15 cellular contexts compared by ENCODE assay signal in genomic region chr4:90845777-90846176, GRCh38.
DNase-seq lines count a peak whose midpoint lies in the region; ATAC-seq, FAIRE-seq and TF ChIP-seq lines count a peak whose summit lies in the region.
"Had no signal": no experiment of that assay in that cellular context is flagged by ENCODE, and none has a peak within 500 bp of the region (broad histone marks: within the 10 kb centered on the region; RNA-seq: fewer than 3 reads in every experiment).

No MANE protein-coding gene starts in this region.

- TF ChIP-seq CTCF in GM12878 (IDR thresholded peaks at IDR 0.05 in 2 of 3, conservative IDR thresholded peaks at IDR 0.05 in 1 of 3; ENCODE audit: control insufficient read depth in 2 of 3, extremely low read depth in 1 of 3, insufficient read depth in 1 of 3, low read depth in 3 of 3, low read length in 3 of 3) (no peak), body of pancreas (IDR thresholded peaks at IDR 0.05) (peak in 1 of 7 experiments; percentile 15)

- CTCF ChIA-PET in GM12878 (lab: Yijun Ruan, JAX): no interaction called here

- H3K27me3 ChIP-seq in GM12878 (replicated peaks in 1 of 2; ENCODE audit: control insufficient read depth in 2 of 2, insufficient read depth in 2 of 2, low read length in 1 of 2) (no peaks in the 10 kb centered on the region), body of pancreas (no peaks in the 10 kb centered on the region)
- H3K27me3 ChIP-seq: uterus had no signal

- SMC1A ChIA-PET in GM12878 (lab: Charles Lee; ENCODE audit: uncharacterized antibody, unreplicated experiment): no interaction called here

- H3K27ac ChIP-seq in GM12878 (ENCODE audit: control insufficient read depth, insufficient read depth) (no peak overlapping the region), body of pancreas (no peak overlapping the region)
- H3K27ac ChIP-seq: HL-60, uterus had no signal

- RAD21 ChIA-PET in GM12878 (lab: Charles Lee; ENCODE audit: unreplicated experiment): no interaction called here

- H3K79me2 ChIP-seq in GM12878 (ENCODE audit: control insufficient read depth, insufficient read depth, low read length): no peaks in the 10 kb centered on the region

- H3K9me3 ChIP-seq in GM12878 (replicated peaks; ENCODE audit: control insufficient read depth, insufficient read depth, low read length) (no peaks in the 10 kb centered on the region), body of pancreas (no peaks in the 10 kb centered on the region)
- H3K9me3 ChIP-seq: uterus had no signal

- no peaks in the 10 kb centered on the region for H4K20me1 ChIP-seq in GM12878 (ENCODE audit: control insufficient read depth, insufficient read depth)

- no peak overlapping the region for H3K4me2 ChIP-seq in GM12878 (ENCODE audit: control insufficient read depth, insufficient read depth)

- H3K9ac ChIP-seq in GM12878 (ENCODE audit: control insufficient read depth, insufficient read depth, low read length): no peak overlapping the region

- POLR2A ChIA-PET in GM12878 (lab: Charles Lee): no interaction called here

- intact Hi-C loops in GM12878 (cut with micrococcal nuclease; ENCODE audit: unreplicated experiment): no loop called here
- intact Hi-C loops in body of pancreas (cut with DNase I): no loop called here

- FAIRE-seq in GM12878 (lab: Jason Lieb, UNC): no peak

- peak; percentile 34 for ATAC-seq in GM21381 (IDR thresholded peaks at IDR 0.05; ENCODE audit: unreplicated experiment)
- ATAC-seq in HG03378 (IDR thresholded peaks at IDR 0.05; ENCODE audit: unreplicated experiment): peak; percentile 52
- ATAC-seq in GM12878: peak; percentile 38
- no peak for ATAC-seq in body of pancreas
- ATAC-seq: stimulated activated naive B cell treated with anti-CD40 and anti-IgM and Interleukin-4, amounts not matched to agents 10 μg/mL and 1 μg/mL and 100 μg/mL, for 72 hours had no signal

- TF ChIP-seq EP300 in GM12878 (IDR thresholded peaks at IDR 0.05; ENCODE audit: borderline replicate concordance in 1 of 2, control insufficient read depth in 1 of 2, low read depth in 2 of 2, low read length in 2 of 2): no peak

- H3K4me1 ChIP-seq in GM12878 (ENCODE audit: control insufficient read depth, insufficient read depth, low read length) (no peaks in the 10 kb centered on the region), body of pancreas (peaks cover 8% of the 10 kb centered on the region)
- H3K4me1 ChIP-seq: uterus had no signal

- DNase-seq in Caki2 (ENCODE audit: low read depth): peak; percentile 14
- DNase-seq in GM12878 (ENCODE audit: low read depth, low spot score): no peak
- no peak for DNase-seq in CD1c-positive myeloid dendritic cell (ENCODE audit: extremely low spot score)
- DNase-seq in NCI-H2196 (lab: John Stamatoyannopoulos, UW; ENCODE audit: unreplicated experiment): no peak
- no peak for DNase-seq in RPMI8226
- DNase-seq in body of pancreas: no peak
- DNase-seq: activated naive CD4-positive, alpha-beta T cell treated with Interleukin-2 at 50 U/mL for 16 hours; naive B cell; NCI-H2081; stimulated activated CD4-positive, alpha-beta T cell treated with anti-CD3 and anti-CD28 coated beads, Interleukin-4, amount 100 ng/mL, for 4 hours; stimulated activated naive B cell treated with anti-CD40 and anti-IgM and Interleukin-4, amounts not matched to agents 10 μg/mL and 1 μg/mL and 100 μg/mL, for 72 hours; uterus had no signal

- no peak for TF ChIP-seq POLR2A in GM12878 (IDR thresholded peaks at IDR 0.05; ENCODE audit: low read depth, low read length)
- TF ChIP-seq POLR2A in body of pancreas (IDR thresholded peaks at IDR 0.05): no peak

- no peak for TF ChIP-seq RAD21 in GM12878 (IDR thresholded peaks at IDR 0.05; ENCODE audit: insufficient read depth, low read depth, low read length)

- H3K4me3 ChIP-seq in GM12878 (no peak overlapping the region), body of pancreas (no peak overlapping the region)
- H3K4me3 ChIP-seq: uterus had no signal

- no peak overlapping the region for H2AFZ ChIP-seq in GM12878 (ENCODE audit: control insufficient read depth, low read depth, low read length)

- in situ Hi-C loops in Caki2 (cut with HindIII; ENCODE audit: low pct_unique_long_range_greater_than_20kb, low sequenced_read_pairs): no loop called here
- in situ Hi-C loops in GM12878 (cut with MboI): no loop called here

- BruUV-seq in GM12878 (replicated peaks; lab: Mats Ljungman, UMichigan): no TSS peak

- no peaks in the 10 kb centered on the region for H3K36me3 ChIP-seq in GM12878 (ENCODE audit: control insufficient read depth in 2 of 2, insufficient read depth in 2 of 2, low read length in 1 of 2)
- no peaks in the 10 kb centered on the region for H3K36me3 ChIP-seq in body of pancreas (replicated peaks in 1 of 2; ENCODE audit: insufficient read depth in 1 of 2, low read depth in 2 of 2)
- H3K36me3 ChIP-seq: uterus had no signal

TF ChIP-seq in GM12878, 131 proteins besides CTCF, POLR2A, EP300 and RAD21:
- TF ChIP-seq SP1 (IDR thresholded peaks at IDR 0.05; ENCODE audit: low read depth, low read length) (no peak), TARDBP (IDR thresholded peaks at IDR 0.05; ENCODE audit: borderline replicate concordance) (no peak), TCF7 (IDR thresholded peaks at IDR 0.05; ENCODE audit: borderline replicate concordance) (no peak), SMARCA5 (IDR thresholded peaks at IDR 0.05) (no peak), RBBP5 (conservative IDR thresholded peaks at IDR 0.05) (no peak), CEBPZ (IDR thresholded peaks at IDR 0.05; ENCODE audit: low read depth, low read length) (no peak), MEF2B (IDR thresholded peaks at IDR 0.05; ENCODE audit: partially characterized antibody, poor library complexity, severe bottlenecking) (peak; percentile 50), SPI1 (IDR thresholded peaks at IDR 0.05; ENCODE audit: borderline replicate concordance, insufficient read depth, low read depth, low read length) (no peak), BACH1 (IDR thresholded peaks at IDR 0.05; ENCODE audit: borderline replicate concordance) (peak; percentile 79; the same call in 1 of the 2 replicates), POLR2AphosphoS2 (IDR thresholded peaks at IDR 0.05; ENCODE audit: low read depth, low read length) (no peak), CEBPB (IDR thresholded peaks at IDR 0.05; ENCODE audit: borderline replicate concordance in 1 of 2, low read depth in 2 of 2, low read length in 2 of 2) (no peak)
- TF ChIP-seq, protein P1, sequence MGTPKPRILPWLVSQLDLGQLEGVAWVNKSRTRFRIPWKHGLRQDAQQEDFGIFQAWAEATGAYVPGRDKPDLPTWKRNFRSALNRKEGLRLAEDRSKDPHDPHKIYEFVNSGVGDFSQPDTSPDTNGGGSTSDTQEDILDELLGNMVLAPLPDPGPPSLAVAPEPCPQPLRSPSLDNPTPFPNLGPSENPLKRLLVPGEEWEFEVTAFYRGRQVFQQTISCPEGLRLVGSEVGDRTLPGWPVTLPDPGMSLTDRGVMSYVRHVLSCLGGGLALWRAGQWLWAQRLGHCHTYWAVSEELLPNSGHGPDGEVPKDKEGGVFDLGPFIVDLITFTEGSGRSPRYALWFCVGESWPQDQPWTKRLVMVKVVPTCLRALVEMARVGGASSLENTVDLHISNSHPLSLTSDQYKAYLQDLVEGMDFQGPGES (IDR thresholded peaks at IDR 0.05): no peak
